8 cellular contexts compared by ENCODE assay signal in the genomic region with DNA sequence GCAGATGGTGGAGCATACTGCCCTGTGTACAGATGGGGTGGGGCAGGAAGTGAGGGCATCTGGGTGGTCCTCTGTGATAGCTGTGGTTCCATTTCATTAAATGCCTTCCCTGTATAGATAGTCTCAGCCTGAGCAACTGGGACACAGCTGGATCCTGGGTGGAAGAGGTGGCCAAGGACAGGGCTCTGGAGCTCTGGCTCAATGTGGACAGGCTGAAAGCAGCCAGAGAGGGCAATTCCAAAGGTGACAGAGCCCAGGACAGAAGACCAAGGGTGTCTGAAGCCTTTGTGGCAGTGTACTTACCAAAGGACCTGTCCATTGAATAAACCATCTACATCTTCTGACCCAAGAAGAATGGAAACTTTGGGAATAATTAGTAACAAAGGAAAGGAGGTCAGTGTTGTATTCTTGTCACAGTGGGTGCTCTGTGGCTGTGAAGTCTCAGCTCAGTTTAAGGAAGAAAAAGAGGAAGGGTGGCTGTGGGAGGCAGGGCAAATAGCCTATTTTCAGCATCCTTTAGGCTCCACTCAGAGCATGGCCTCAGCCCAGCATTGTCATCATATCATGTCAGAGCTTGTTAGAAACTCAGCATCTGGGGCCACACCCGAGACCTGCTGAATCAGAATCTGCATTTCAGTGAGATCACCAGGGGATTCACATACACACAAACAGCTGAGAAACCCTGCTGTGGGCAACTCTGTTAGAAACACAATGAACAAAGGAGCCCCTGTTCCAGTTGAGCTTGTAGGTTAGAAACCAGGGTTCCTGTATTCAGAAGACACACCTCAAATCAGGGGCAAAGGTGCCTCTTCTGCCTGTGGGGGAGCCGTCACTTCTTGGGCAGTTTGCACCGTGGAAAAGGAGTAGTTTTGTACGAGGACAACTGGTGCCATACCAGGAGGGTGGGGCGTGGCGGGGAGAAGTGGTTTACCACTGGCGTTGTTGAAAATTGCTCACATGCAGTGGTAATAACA.
A peak's percentile ranks its signal among the peaks of the same experiment; 100 is the strongest.
DNase-seq lines count a peak whose midpoint lies in the region; ATAC-seq and TF ChIP-seq lines count a peak whose summit lies in the region.

No MANE protein-coding gene starts in this region.

- CTCF ChIA-PET in CD8-positive, alpha-beta T cell (lab: Charles Lee) = interaction anchor here (0.7 kb wide), 1 partner anchor 9 kb away, joined by 4 read pairs; no protein-coding TSS in a partner anchor

- H3K4me1 Mint-ChIP-seq in CD8-positive, alpha-beta T cell (ENCODE audit: low read depth) = peaks cover 54% of the 10 kb centered on the region

- no peak for TF ChIP-seq CTCF in CD8-positive, alpha-beta T cell (IDR thresholded peaks at IDR 0.05)
- TF ChIP-seq CTCF in KMS-11 (conservative IDR thresholded peaks at IDR 0.05; ENCODE audit: low read depth, low read length) = no peak

- H3K9ac ChIP-seq in KMS-11 = peak overlapping the region; percentile 78

- H3K9me3 ChIP-seq in CD8-positive, alpha-beta T cell (ENCODE audit: low read length) = no peaks in the 10 kb centered on the region

- H3K27ac Mint-ChIP-seq in CD8-positive, alpha-beta T cell = peak overlapping the region; percentile 82

- peak; percentile 40 to 78 (median 57) for DNase-seq in CD8-positive, alpha-beta T cell
- peak; percentile 84 for DNase-seq in activated CD8-positive, alpha-beta memory T cell treated with anti-CD3 and anti-CD28 coated beads, Interleukin-2, amount 50 U/mL, for 48 hours
- DNase-seq in iPS-NIHi11 (ENCODE audit: low spot score) (peak; percentile 32), NAMALWA (ENCODE audit: low spot score) (no peak), SK-N-DZ (ENCODE audit: low spot score) (no peak)
- peak; percentile 24 for DNase-seq in stimulated activated CD8-positive, alpha-beta memory T cell treated with anti-CD3 and anti-CD28 coated beads, Interleukin-15, amount 100 ng/mL, for 1 hour (ENCODE audit: low read depth)

- H3K27me3 Mint-ChIP-seq in CD8-positive, alpha-beta T cell (ENCODE audit: low read depth) = no peaks in the 10 kb centered on the region

- no peaks in the 10 kb centered on the region for H3K9me3 Mint-ChIP-seq in CD8-positive, alpha-beta T cell

- intact Hi-C loops in CD8-positive, alpha-beta T cell (cut with DNase I, micrococcal nuclease) = no loop called here

- no peaks in the 10 kb centered on the region for H3K27me3 ChIP-seq in CD8-positive, alpha-beta T cell (ENCODE audit: insufficient read depth, low read length)
- H3K27me3 ChIP-seq in KMS-11 (ENCODE audit: insufficient read depth, low read depth) = no peaks in the 10 kb centered on the region

- H3K4me3 Mint-ChIP-seq in CD8-positive, alpha-beta T cell = peak overlapping the region; percentile 9

- peak overlapping the region; percentile 4 for H3K27ac ChIP-seq in CD8-positive, alpha-beta T cell (ENCODE audit: low read depth, low read length)
- H3K27ac ChIP-seq in KMS-11 = peak overlapping the region; percentile 99

- peak; percentile 37 for ATAC-seq in CD8-positive, alpha-beta T cell
- peak; percentile 36 for ATAC-seq in GM21447 (IDR thresholded peaks at IDR 0.05; ENCODE audit: unreplicated experiment)

- no peak overlapping the region; the same call in 1 of the 2 replicates for H2AFZ ChIP-seq in KMS-11 (ENCODE audit: low read depth)

- no peaks in the 10 kb centered on the region for H4K20me1 ChIP-seq in KMS-11 (ENCODE audit: insufficient read depth)

- POLR2A ChIA-PET in CD8-positive, alpha-beta T cell (lab: Charles Lee) = no interaction called here

- H3K36me3 ChIP-seq in CD8-positive, alpha-beta T cell (ENCODE audit: insufficient read depth, low read length) = no peaks in the 10 kb centered on the region
- H3K36me3 ChIP-seq in KMS-11 (ENCODE audit: insufficient read depth) = no peaks in the 10 kb centered on the region

- H3K4me1 ChIP-seq in CD8-positive, alpha-beta T cell (ENCODE audit: insufficient read depth, low read length) = peaks cover 53% of the 10 kb centered on the region
- peaks cover 99% of the 10 kb centered on the region for H3K4me1 ChIP-seq in KMS-11 (ENCODE audit: low read depth, poor library complexity, severe bottlenecking)

- H3K4me2 ChIP-seq in KMS-11 = peak overlapping the region; percentile 98

- H3K79me2 ChIP-seq in KMS-11 (ENCODE audit: insufficient read depth, low read depth) = no peaks in the 10 kb centered on the region

- H3K36me3 Mint-ChIP-seq in CD8-positive, alpha-beta T cell = peaks cover 43% of the 10 kb centered on the region

- no peak overlapping the region for H3K4me3 ChIP-seq in CD8-positive, alpha-beta T cell (ENCODE audit: low read depth, low read length)
- no peak overlapping the region for H3K4me3 ChIP-seq in KMS-11 (IDR thresholded peaks at IDR 0.05; ENCODE audit: insufficient read depth, low read depth, low read length)

Comparison
In these comparisons a context has a peak if more than half of its experiments do, and no peak if none do; other contexts are left out.
1. DNase-seq: peak in CD8-positive, alpha-beta T cell (7 of 7), activated CD8-positive, alpha-beta memory T cell treated with anti-CD3 and anti-CD28 coated beads, Interleukin-2, amount 50 U/mL, for 48 hours (single experiment), iPS-NIHi11 (single experiment) and stimulated activated CD8-positive, alpha-beta memory T cell treated with anti-CD3 and anti-CD28 coated beads, Interleukin-15, amount 100 ng/mL, for 1 hour (single experiment); none in NAMALWA (single experiment) and SK-N-DZ (single experiment).